In genomic region chr10:68988530-68989316, GRCh38 we compare ENCODE assay signal across 1 cellular context.
A peak's percentile ranks its signal among the peaks of the same experiment; 100 is the strongest.
TF ChIP-seq lines count a peak whose summit lies in the region.

Gene KIFBP, plus strand, starts transcription at chr10:68988803. Its CDS starts 30 bp downstream, at chr10:68988833.

TF ChIP-seq in WTC11, 78 proteins besides CTCF, POLR2A, EP300 and RAD21 (continued from another document and continues in another):
- TF ChIP-seq ATF6 (CRISPR knock-in tag; IDR thresholded peaks at IDR 0.05) (no peak), ZNF532 (CRISPR knock-in tag; IDR thresholded peaks at IDR 0.05; ENCODE audit: borderline replicate concordance) (no peak), ZNF121 (CRISPR knock-in tag; IDR thresholded peaks at IDR 0.05) (no peak), ELF4 (CRISPR knock-in tag; IDR thresholded peaks at IDR 0.05; ENCODE audit: low read depth) (no peak), E2F5 (CRISPR knock-in tag; IDR thresholded peaks at IDR 0.05) (peak; percentile 89), NFE2L1 (CRISPR knock-in tag; IDR thresholded peaks at IDR 0.05) (peak; percentile 28; the same call in 1 of the 2 replicates), E2F1 (CRISPR knock-in tag; IDR thresholded peaks at IDR 0.05) (no peak), JUN (CRISPR knock-in tag; IDR thresholded peaks at IDR 0.05) (peak; percentile 88; the same call in 1 of the 2 replicates), ZNF219 (CRISPR knock-in tag; IDR thresholded peaks at IDR 0.05; ENCODE audit: borderline replicate concordance) (0 out of 2 replicates have a peak, but pooled peaks have one; percentile 53), SP1 (CRISPR knock-in tag; conservative IDR thresholded peaks at IDR 0.05) (peak; percentile 68; the same call in 1 of the 2 replicates), ZNF512 (CRISPR knock-in tag; IDR thresholded peaks at IDR 0.05; ENCODE audit: borderline replicate concordance) (0 out of 2 replicates have a peak, but pooled peaks have one; percentile 35), ZNF138 (CRISPR knock-in tag; conservative IDR thresholded peaks at IDR 0.05) (no peak), ZNF263 (CRISPR knock-in tag; IDR thresholded peaks at IDR 0.05; ENCODE audit: low read depth) (peak; percentile 48; the same call in 1 of the 2 replicates), IRF2 (CRISPR knock-in tag; IDR thresholded peaks at IDR 0.05; ENCODE audit: borderline replicate concordance, low read depth) (no peak), USF1 (CRISPR knock-in tag; IDR thresholded peaks at IDR 0.05) (no peak), AR (CRISPR knock-in tag; IDR thresholded peaks at IDR 0.05) (no peak), MAX (CRISPR knock-in tag; IDR thresholded peaks at IDR 0.05) (peak; percentile 82), KAT7 (CRISPR knock-in tag; IDR thresholded peaks at IDR 0.05; ENCODE audit: borderline replicate concordance) (no peak), ATF2 (CRISPR knock-in tag; IDR thresholded peaks at IDR 0.05; ENCODE audit: borderline replicate concordance, low read depth) (no peak), ZBTB43 (CRISPR knock-in tag; IDR thresholded peaks at IDR 0.05) (no peak; the same call in 1 of the 2 replicates), HMGXB4 (CRISPR knock-in tag; IDR thresholded peaks at IDR 0.05) (peak; percentile 97), NR3C1 (CRISPR knock-in tag; conservative IDR thresholded peaks at IDR 0.05; ENCODE audit: low read depth) (no peak), GRHL2 (CRISPR knock-in tag; IDR thresholded peaks at IDR 0.05; ENCODE audit: insufficient replicate concordance, severe bottlenecking) (no peak), ERG (CRISPR knock-in tag; IDR thresholded peaks at IDR 0.05) (no peak), CDX4 (CRISPR knock-in tag; IDR thresholded peaks at IDR 0.05; ENCODE audit: borderline replicate concordance) (no peak), JAZF1 (CRISPR knock-in tag; IDR thresholded peaks at IDR 0.05) (no peak), PREB (CRISPR knock-in tag; IDR thresholded peaks at IDR 0.05; ENCODE audit: borderline replicate concordance) (no peak)
